Comparison of ENCODE assay signal across 8 cellular contexts in the genomic region with DNA sequence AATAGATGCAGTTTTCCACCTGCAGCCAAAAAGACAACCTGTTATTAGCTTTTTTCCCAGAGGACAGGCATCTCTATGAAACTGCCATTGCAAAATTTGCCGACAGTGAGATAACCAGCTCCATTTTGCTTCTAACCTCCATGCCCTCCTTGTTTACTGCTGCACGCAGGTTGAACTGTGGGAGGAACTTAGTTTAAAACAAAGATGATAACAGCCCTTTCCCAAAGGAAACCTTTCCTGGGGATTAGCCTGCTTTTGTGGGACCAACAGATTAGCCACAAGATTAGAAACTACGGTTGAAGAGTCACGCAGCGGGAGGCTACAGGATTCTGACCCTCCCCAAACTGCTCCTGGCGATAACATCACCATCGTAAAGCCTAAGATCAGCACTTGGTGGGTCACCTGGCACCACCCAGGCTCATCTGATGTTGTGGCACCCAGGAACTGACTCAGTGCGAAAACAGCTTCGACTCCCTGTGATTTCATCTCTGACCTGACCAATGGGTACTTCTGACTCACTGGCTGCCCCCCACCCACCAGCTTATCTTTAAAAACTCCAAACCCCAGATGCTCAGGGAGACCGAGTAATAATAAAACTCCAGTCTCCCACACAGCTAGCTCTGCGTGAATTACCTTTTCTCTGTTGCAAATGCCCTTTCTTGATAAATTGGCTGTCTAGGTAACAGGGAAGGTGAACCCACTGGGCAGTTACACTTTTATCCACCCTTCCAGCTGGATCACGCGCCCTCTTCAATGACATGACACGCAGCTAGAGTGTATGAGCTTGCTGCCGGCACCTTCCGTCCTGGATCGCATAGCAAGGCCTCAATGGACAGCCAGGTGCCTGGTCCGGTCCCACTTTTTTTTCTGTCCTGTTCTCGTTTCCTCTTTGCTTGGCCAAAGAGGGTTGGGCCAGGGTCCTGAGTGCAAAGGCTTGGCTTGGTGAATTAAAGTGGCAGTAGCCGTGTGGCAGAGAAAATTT. TPM values are rescaled to one million over a fixed set of nuclear protein-coding genes. Genes with fewer than 3 reads are reported as not detected.
DNase-seq lines count a peak whose midpoint lies in the region; ATAC-seq and TF ChIP-seq lines count a peak whose summit lies in the region.

No MANE protein-coding gene starts in this region.

- no peak for TF ChIP-seq CTCF in GM12875 (IDR thresholded peaks at IDR 0.05; ENCODE audit: borderline replicate concordance, insufficient read depth, low read depth, low read length)
- no peak for TF ChIP-seq CTCF in Peyer's patch (IDR thresholded peaks at IDR 0.05)

- TF ChIP-seq POLR2A in Peyer's patch (IDR thresholded peaks at IDR 0.05): no peak

- H3K27me3 ChIP-seq in Peyer's patch: no peaks in the 10 kb centered on the region
- H3K27me3 ChIP-seq in adipocyte (replicated peaks; ENCODE audit: control insufficient read depth, insufficient read depth, low read length): no peaks in the 10 kb centered on the region

- H3K4me3 ChIP-seq in GM12875 (ENCODE audit: low read depth, low read length): peak overlapping the region; percentile 99
- peak overlapping the region in 3 of 4 donors; percentile 65 to 77 (median 76) for H3K4me3 ChIP-seq in Peyer's patch
- H3K4me3 ChIP-seq in adipocyte (ENCODE audit: low read length): peak overlapping the region; percentile 96

- peak overlapping the region; percentile 84 to 89 (median 85) for H3K27ac ChIP-seq in Peyer's patch

- peaks cover 0 to 43% (median 33%) of the 10 kb centered on the region in 4 donors for H3K4me1 ChIP-seq in Peyer's patch
- peaks cover 24% of the 10 kb centered on the region for H3K4me1 ChIP-seq in adipocyte (ENCODE audit: control insufficient read depth, insufficient read depth, low read length)

- H3K36me3 ChIP-seq in Peyer's patch (peaks cover 0 to 39% (median 0%) of the 10 kb centered on the region in 3 donors), adipocyte (ENCODE audit: control insufficient read depth, insufficient read depth, low read length, severe bottlenecking) (peaks cover 51% of the 10 kb centered on the region)

- H3K9me3 ChIP-seq in Peyer's patch: no peaks in the 10 kb centered on the region
- H3K9me3 ChIP-seq in adipocyte (ENCODE audit: control insufficient read depth, low read length): no peaks in the 10 kb centered on the region

- peak overlapping the region; percentile 93 for H3K9ac ChIP-seq in adipocyte (ENCODE audit: low read length)

- ATAC-seq in GM19035 (IDR thresholded peaks at IDR 0.05; ENCODE audit: unreplicated experiment): no peak
- no peak for ATAC-seq in GM21526 (IDR thresholded peaks at IDR 0.05; ENCODE audit: low FRiP score, unreplicated experiment)

- DNase-seq in Peyer's patch (peak in 2 of 3 donors; percentile 38 to 50), adipocyte (ENCODE audit: low read depth) (no peak), kidney tubule cell (ENCODE audit: low spot score) (peak; percentile 93), amniotic stem cell (lab: John Stamatoyannopoulos, UW) (no peak)
- peak; percentile 87 for DNase-seq in stimulated activated CD8-positive, alpha-beta memory T cell treated with anti-CD3 and anti-CD28 coated beads, Interleukin-4, amount 100 ng/mL, for 48 hours

RNA-seq across cellular contexts. Expression of a gene that starts 27.2 kb away (rescaled TPM):
- total RNA-seq in Peyer's patch: 10 to 100 TPM; 13.0 to 76.7 (median 18.6) TPM

RNA-seq across cellular contexts. Expression of a gene that starts 27.3 kb away (rescaled TPM):
- total RNA-seq in Peyer's patch: 10 to 100 TPM in 1 of 4 donors, 1 to 10 TPM in 2, under 1 TPM in 1; 0.95 to 17.3 (median 1.5) TPM

Comparison
In these comparisons a context has a peak if more than half of its experiments do, and no peak if none do; other contexts are left out.
1. DNase-seq: peak in Peyer's patch (2 of 3), kidney tubule cell (single experiment) and stimulated activated CD8-positive, alpha-beta memory T cell treated with anti-CD3 and anti-CD28 coated beads, Interleukin-4, amount 100 ng/mL, for 48 hours (single experiment); none in adipocyte (single experiment) and amniotic stem cell (single experiment).
2. Peak in every context shown above with its lines, with median percentiles within 50 percentile points of each other: H3K4me3 ChIP-seq.